Comparison of ENCODE assay signal across 1 cellular context in the genomic region with DNA sequence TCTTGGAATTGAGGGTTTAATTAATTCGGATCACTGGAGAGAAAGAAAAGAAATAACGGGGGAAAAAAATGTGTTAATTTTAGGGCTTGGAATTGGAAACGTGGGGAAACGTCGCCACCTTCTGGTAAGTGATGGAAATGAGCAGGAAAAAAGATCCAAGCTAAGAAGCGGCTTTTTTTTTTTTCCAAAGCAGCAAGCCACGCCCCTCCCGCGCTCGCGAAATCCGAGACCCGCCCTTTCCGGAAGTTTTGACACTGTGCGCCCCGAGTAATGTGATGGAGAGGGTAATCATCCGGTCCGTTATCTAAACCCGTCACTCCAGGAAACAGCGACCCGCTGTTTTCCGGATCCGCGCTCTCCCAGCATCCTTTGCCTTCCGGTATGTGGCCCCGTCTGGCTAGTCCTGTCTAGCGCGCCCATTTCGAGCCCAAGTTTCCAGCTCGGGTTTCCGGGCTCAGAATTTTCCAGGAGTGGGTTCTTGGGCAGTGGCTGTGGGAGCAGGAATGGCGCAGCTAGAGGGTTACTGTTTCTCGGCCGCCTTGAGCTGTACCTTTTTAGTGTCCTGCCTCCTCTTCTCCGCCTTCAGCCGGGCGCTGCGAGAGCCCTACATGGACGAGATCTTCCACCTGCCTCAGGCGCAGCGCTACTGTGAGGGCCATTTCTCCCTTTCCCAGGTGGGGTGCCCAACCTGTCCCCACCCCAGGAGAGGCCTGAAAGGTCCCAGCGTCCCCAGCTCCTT.
TF ChIP-seq lines count a peak whose summit lies in the region.

A gene with protein sequence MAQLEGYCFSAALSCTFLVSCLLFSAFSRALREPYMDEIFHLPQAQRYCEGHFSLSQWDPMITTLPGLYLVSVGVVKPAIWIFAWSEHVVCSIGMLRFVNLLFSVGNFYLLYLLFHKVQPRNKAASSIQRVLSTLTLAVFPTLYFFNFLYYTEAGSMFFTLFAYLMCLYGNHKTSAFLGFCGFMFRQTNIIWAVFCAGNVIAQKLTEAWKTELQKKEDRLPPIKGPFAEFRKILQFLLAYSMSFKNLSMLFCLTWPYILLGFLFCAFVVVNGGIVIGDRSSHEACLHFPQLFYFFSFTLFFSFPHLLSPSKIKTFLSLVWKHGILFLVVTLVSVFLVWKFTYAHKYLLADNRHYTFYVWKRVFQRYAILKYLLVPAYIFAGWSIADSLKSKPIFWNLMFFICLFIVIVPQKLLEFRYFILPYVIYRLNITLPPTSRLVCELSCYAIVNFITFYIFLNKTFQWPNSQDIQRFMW (plus strand): TSS at position 384 of the 739 bp plus-strand sequence. CDS start 120 bp downstream, at position 504.

TF ChIP-seq in GM23338, 12 proteins besides CTCF, POLR2A, EP300 and RAD21 (continued from another document):
- TF ChIP-seq, protein P1, sequence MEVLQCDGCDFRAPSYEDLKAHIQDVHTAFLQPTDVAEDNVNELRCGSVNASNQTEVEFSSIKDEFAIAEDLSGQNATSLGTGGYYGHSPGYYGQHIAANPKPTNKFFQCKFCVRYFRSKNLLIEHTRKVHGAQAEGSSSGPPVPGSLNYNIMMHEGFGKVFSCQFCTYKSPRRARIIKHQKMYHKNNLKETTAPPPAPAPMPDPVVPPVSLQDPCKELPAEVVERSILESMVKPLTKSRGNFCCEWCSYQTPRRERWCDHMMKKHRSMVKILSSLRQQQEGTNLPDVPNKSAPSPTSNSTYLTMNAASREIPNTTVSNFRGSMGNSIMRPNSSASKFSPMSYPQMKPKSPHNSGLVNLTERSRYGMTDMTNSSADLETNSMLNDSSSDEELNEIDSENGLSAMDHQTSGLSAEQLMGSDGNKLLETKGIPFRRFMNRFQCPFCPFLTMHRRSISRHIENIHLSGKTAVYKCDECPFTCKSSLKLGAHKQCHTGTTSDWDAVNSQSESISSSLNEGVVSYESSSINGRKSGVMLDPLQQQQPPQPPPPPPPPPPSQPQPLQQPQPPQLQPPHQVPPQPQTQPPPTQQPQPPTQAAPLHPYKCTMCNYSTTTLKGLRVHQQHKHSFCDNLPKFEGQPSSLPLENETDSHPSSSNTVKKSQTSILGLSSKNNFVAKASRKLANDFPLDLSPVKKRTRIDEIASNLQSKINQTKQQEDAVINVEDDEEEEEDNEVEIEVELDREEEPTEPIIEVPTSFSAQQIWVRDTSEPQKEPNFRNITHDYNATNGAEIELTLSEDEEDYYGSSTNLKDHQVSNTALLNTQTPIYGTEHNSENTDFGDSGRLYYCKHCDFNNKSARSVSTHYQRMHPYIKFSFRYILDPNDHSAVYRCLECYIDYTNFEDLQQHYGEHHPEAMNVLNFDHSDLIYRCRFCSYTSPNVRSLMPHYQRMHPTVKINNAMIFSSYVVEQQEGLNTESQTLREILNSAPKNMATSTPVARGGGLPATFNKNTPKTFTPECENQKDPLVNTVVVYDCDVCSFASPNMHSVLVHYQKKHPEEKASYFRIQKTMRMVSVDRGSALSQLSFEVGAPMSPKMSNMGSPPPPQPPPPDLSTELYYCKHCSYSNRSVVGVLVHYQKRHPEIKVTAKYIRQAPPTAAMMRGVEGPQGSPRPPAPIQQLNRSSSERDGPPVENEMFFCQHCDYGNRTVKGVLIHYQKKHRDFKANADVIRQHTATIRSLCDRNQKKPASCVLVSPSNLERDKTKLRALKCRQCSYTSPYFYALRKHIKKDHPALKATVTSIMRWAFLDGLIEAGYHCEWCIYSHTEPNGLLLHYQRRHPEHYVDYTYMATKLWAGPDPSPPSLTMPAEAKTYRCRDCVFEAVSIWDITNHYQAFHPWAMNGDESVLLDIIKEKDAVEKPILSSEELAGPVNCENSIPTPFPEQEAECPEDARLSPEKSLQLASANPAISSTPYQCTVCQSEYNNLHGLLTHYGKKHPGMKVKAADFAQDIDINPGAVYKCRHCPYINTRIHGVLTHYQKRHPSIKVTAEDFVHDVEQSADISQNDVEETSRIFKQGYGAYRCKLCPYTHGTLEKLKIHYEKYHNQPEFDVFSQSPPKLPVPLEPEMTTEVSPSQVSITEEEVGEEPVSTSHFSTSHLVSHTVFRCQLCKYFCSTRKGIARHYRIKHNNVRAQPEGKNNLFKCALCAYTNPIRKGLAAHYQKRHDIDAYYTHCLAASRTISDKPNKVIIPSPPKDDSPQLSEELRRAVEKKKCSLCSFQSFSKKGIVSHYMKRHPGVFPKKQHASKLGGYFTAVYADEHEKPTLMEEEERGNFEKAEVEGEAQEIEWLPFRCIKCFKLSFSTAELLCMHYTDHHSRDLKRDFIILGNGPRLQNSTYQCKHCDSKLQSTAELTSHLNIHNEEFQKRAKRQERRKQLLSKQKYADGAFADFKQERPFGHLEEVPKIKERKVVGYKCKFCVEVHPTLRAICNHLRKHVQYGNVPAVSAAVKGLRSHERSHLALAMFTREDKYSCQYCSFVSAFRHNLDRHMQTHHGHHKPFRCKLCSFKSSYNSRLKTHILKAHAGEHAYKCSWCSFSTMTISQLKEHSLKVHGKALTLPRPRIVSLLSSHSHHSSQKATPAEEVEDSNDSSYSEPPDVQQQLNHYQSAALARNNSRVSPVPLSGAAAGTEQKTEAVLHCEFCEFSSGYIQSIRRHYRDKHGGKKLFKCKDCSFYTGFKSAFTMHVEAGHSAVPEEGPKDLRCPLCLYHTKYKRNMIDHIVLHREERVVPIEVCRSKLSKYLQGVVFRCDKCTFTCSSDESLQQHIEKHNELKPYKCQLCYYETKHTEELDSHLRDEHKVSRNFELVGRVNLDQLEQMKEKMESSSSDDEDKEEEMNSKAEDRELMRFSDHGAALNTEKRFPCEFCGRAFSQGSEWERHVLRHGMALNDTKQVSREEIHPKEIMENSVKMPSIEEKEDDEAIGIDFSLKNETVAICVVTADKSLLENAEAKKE (CRISPR knock-in tag; IDR thresholded peaks at IDR 0.05) = no peak
- TF ChIP-seq ZNF114 (CRISPR knock-in tag; IDR thresholded peaks at IDR 0.05) (peak; percentile 77; the same call in 1 of the 2 replicates), STAT1 (IDR thresholded peaks at IDR 0.05; ENCODE audit: unreplicated experiment) (no peak), CREB1 (CRISPR knock-in tag; IDR thresholded peaks at IDR 0.05; ENCODE audit: low read depth) (peak; percentile 65), POLR2AphosphoS5 (IDR thresholded peaks at IDR 0.05; ENCODE audit: low read depth) (peak; percentile 44)
- TF ChIP-seq, protein P2, sequence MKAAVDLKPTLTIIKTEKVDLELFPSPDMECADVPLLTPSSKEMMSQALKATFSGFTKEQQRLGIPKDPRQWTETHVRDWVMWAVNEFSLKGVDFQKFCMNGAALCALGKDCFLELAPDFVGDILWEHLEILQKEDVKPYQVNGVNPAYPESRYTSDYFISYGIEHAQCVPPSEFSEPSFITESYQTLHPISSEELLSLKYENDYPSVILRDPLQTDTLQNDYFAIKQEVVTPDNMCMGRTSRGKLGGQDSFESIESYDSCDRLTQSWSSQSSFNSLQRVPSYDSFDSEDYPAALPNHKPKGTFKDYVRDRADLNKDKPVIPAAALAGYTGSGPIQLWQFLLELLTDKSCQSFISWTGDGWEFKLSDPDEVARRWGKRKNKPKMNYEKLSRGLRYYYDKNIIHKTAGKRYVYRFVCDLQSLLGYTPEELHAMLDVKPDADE (IDR thresholded peaks at IDR 0.05) = peak; percentile 62; the same call in 1 of the 2 replicates
